ENCODE assay signal across 20 cellular contexts in the genomic region with DNA sequence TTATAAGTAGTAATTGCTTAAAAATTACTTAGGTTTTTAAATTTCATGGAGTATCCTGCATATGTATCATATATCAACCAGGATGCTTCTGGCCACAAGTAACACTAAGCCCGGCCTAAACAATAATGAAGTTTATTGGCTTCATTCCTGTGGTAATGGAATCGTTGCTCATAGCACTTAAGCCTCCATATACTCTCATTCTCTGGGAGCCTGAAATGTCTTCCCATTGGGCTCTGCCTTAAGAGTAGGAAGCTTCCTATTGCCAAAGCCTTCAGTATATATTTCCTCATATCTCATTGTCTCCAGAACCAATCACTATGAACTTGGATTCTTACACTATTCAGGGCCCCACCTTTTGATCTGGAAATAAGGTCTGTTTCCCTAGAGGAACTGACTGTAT.
DNase-seq lines count a peak whose midpoint lies in the region; ATAC-seq and TF ChIP-seq lines count a peak whose summit lies in the region.
"Had no signal": no experiment of that assay in that cellular context is flagged by ENCODE, and none has a peak within 500 bp of the region (broad histone marks: within the 10 kb centered on the region; RNA-seq: fewer than 3 reads in every experiment).

No MANE protein-coding gene starts in this region.

- no peak overlapping the region for H3K27ac Mint-ChIP-seq in type B pancreatic cell
- H3K27ac Mint-ChIP-seq: dendritic cell treated with granulocyte-macrophage colony-stimulating factor and Interleukin-4, amounts not matched to agents 40 ng/mL and 50 ng/mL, for 4 days; naive B cell; stimulated activated naive CD8-positive, alpha-beta T cell treated with anti-CD3 and anti-CD28 coated beads, Interleukin-15, amount 100 ng/mL, for 72 hours had no signal

- in situ Hi-C loops in brain microvascular endothelial cell (cut with HindIII; ENCODE audit: low pct_ligation_motif_present, low sequenced_read_pairs), result no loop called here

- DNase-seq in AG10803 (ENCODE audit: low read depth), result peak; percentile 58
- peak; percentile 76 for DNase-seq in HT1080 (ENCODE audit: low read depth)
- peak; percentile 23 for DNase-seq in brain microvascular endothelial cell
- DNase-seq in kidney epithelial cell (ENCODE audit: low read depth), result peak; percentile 16
- no peak for DNase-seq in stimulated activated naive CD4-positive, alpha-beta T cell treated with Interleukin-2 at 50 U/mL for 16 hours (lab: John Stamatoyannopoulos, UW)
- DNase-seq in ureter (ENCODE audit: low spot score), result no peak
- no peak for DNase-seq in type B pancreatic cell (ENCODE audit: extremely low spot score, unreplicated experiment)
- DNase-seq: amygdala; BE2C; DMS 273 treated with DMSO at 0.1 percent for 48 hours; esophagus squamous epithelium; naive B cell; NCI-H2029 treated with DMSO at 0.1 percent for 48 hours; NCI-H774; stimulated activated naive CD8-positive, alpha-beta T cell treated with anti-CD3 and anti-CD28 coated beads, Interleukin-15, amount 100 ng/mL, for 72 hours; T-helper 1 cell; WERI-Rb-1 had no signal

- H3K27ac ChIP-seq in brain microvascular endothelial cell, result no peak overlapping the region
- H3K27ac ChIP-seq: esophagus squamous epithelium, prostate gland, WERI-Rb-1 had no signal

- H3K27me3 ChIP-seq in brain microvascular endothelial cell (replicated peaks) (no peaks in the 10 kb centered on the region), kidney epithelial cell (ENCODE audit: control insufficient read depth, insufficient read depth, low read length) (no peaks in the 10 kb centered on the region)
- H3K27me3 ChIP-seq: BE2C, esophagus squamous epithelium had no signal

- peaks cover 2% of the 10 kb centered on the region for H3K36me3 ChIP-seq in brain microvascular endothelial cell (replicated peaks)
- peaks cover 1% of the 10 kb centered on the region for H3K36me3 ChIP-seq in kidney epithelial cell (ENCODE audit: control insufficient read depth, insufficient read depth, low read length)
- H3K36me3 ChIP-seq: prostate gland, WERI-Rb-1 had no signal

- no peaks in the 10 kb centered on the region for H3K27me3 Mint-ChIP-seq in type B pancreatic cell
- H3K27me3 Mint-ChIP-seq: dendritic cell treated with granulocyte-macrophage colony-stimulating factor and Interleukin-4, amounts not matched to agents 40 ng/mL and 50 ng/mL, for 4 days; naive B cell; stimulated activated naive CD8-positive, alpha-beta T cell treated with anti-CD3 and anti-CD28 coated beads, Interleukin-15, amount 100 ng/mL, for 72 hours had no signal

- no peak overlapping the region for H3K4me3 ChIP-seq in AG10803 (ENCODE audit: low read length)
- H3K4me3 ChIP-seq in brain microvascular endothelial cell (ENCODE audit: low read depth, low read length), result no peak overlapping the region
- H3K4me3 ChIP-seq in kidney epithelial cell (ENCODE audit: low read depth, low read length), result no peak overlapping the region
- H3K4me3 ChIP-seq: esophagus squamous epithelium, prostate gland had no signal

- peaks cover 28% of the 10 kb centered on the region for H3K36me3 Mint-ChIP-seq in type B pancreatic cell
- H3K36me3 Mint-ChIP-seq: naive B cell had no signal

- no peak for ATAC-seq in GM18873 (IDR thresholded peaks at IDR 0.05; ENCODE audit: low FRiP score, unreplicated experiment)
- ATAC-seq: stimulated activated naive CD8-positive, alpha-beta T cell treated with anti-CD3 and anti-CD28 coated beads, Interleukin-15, amount 100 ng/mL, for 72 hours had no signal

- no peak for TF ChIP-seq CTCF in AG10803 (conservative IDR thresholded peaks at IDR 0.05; ENCODE audit: low read length)
- TF ChIP-seq CTCF in brain microvascular endothelial cell (IDR thresholded peaks at IDR 0.05; ENCODE audit: low read depth, low read length, missing control alignments), result no peak
- TF ChIP-seq CTCF in kidney epithelial cell (IDR thresholded peaks at IDR 0.05; ENCODE audit: insufficient read depth, low read length, poor library complexity, severe bottlenecking), result no peak
- TF ChIP-seq CTCF in type B pancreatic cell (conservative IDR thresholded peaks at IDR 0.05), result no peak

- H3K4me1 Mint-ChIP-seq in type B pancreatic cell (ENCODE audit: unreplicated experiment), result no peaks in the 10 kb centered on the region
- H3K4me1 Mint-ChIP-seq: naive B cell had no signal

- H3K4me3 Mint-ChIP-seq in type B pancreatic cell, result no peak overlapping the region
- H3K4me3 Mint-ChIP-seq: dendritic cell treated with granulocyte-macrophage colony-stimulating factor and Interleukin-4, amounts not matched to agents 40 ng/mL and 50 ng/mL, for 4 days; naive B cell; stimulated activated naive CD8-positive, alpha-beta T cell treated with anti-CD3 and anti-CD28 coated beads, Interleukin-15, amount 100 ng/mL, for 72 hours had no signal

- H3K9me3 Mint-ChIP-seq in type B pancreatic cell, result no peaks in the 10 kb centered on the region
- H3K9me3 Mint-ChIP-seq: dendritic cell treated with granulocyte-macrophage colony-stimulating factor and Interleukin-4, amounts not matched to agents 40 ng/mL and 50 ng/mL, for 4 days; naive B cell; stimulated activated naive CD8-positive, alpha-beta T cell treated with anti-CD3 and anti-CD28 coated beads, Interleukin-15, amount 100 ng/mL, for 72 hours had no signal

Comparison
In these comparisons a context has a peak if more than half of its experiments do, and no peak if none do; other contexts are left out.
1. DNase-seq: peak in AG10803 (single experiment), HT1080 (single experiment), brain microvascular endothelial cell (single experiment) and kidney epithelial cell (single experiment); none in stimulated activated naive CD4-positive, alpha-beta T cell treated with Interleukin-2 at 50 U/mL for 16 hours (single experiment), ureter (single experiment) and type B pancreatic cell (single experiment).